ENCODE assay signal across 8 cellular contexts in the genomic region with DNA sequence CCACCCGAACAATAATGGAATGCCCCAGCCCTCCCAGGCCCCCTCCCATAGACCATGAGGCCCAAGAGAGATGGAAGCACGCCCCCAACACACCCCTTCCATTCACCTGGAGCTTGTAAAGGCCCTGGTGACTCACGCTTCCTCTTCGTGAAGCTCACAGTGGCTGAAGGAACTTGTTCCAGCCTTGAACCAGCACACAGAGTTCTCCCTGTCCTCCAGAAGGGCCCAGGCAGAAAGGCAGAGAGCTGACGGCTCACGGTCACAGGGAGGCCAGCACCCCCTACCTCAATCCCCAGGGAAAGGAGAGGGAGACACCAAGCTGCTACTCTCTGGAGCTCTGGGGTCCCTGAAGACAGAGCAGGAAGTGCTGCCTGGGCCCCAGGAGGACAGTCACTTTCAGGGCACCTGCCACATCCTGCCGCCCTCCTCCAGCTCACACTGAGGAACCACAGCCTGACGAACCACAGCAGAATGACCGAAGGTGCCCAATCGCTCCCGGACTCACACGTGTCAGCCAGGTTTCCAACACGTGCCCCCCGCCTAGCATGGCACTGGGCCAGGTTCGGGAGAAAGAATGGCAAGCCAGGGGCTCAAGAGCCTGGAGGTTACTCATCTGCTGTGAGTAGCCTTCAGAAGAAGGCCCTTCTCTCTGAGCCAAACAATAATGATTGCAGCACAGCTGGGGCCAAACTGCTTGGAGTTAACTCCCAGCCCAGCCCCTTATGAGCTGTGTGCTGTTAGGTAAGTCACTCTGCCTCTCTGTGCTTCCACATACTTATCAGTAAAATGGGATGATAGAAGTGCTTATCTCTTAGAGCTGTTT. TPM values are rescaled to one million over a fixed set of nuclear protein-coding genes. Genes with fewer than 3 reads are reported as not detected.
DNase-seq lines count a peak whose midpoint lies in the region; ATAC-seq and TF ChIP-seq lines count a peak whose summit lies in the region.

No MANE protein-coding gene starts in this region.

- peaks cover 31% of the 10 kb centered on the region for H3K4me1 ChIP-seq in DOHH2 (ENCODE audit: control insufficient read depth, low read length)
- no peaks in the 10 kb centered on the region for H3K4me1 ChIP-seq in effector memory CD4-positive, alpha-beta T cell (ENCODE audit: control insufficient read depth, insufficient read depth, low read length, poor library complexity, severe bottlenecking)

- peak overlapping the region; percentile 31; the same call in 1 of the 2 replicates for H3K4me3 ChIP-seq in DOHH2 (ENCODE audit: low read length)
- H3K4me3 ChIP-seq in effector memory CD4-positive, alpha-beta T cell (ENCODE audit: insufficient read depth, low read depth, low read length, poor library complexity, severe bottlenecking) = no peak overlapping the region

- no peaks in the 10 kb centered on the region for H3K79me2 ChIP-seq in DOHH2 (ENCODE audit: control insufficient read depth, low read length)

- H3K27me3 Mint-ChIP-seq in T-helper 17 cell = no peaks in the 10 kb centered on the region

- H3F3A ChIP-seq in DOHH2 (ENCODE audit: control insufficient read depth, insufficient read depth) = no peaks in the 10 kb centered on the region

- ATAC-seq in GM19455 (IDR thresholded peaks at IDR 0.05; ENCODE audit: unreplicated experiment) = peak; percentile 86
- peak; percentile 48 for ATAC-seq in HG03469 (IDR thresholded peaks at IDR 0.05; ENCODE audit: unreplicated experiment)
- ATAC-seq in T-helper 17 cell = peak; percentile 52
- peak; percentile 34 for ATAC-seq in omental fat pad (ENCODE audit: low FRiP score)

- no peaks in the 10 kb centered on the region for H3K9me3 ChIP-seq in DOHH2 (ENCODE audit: control insufficient read depth, insufficient read depth, low read length)
- H3K9me3 ChIP-seq in T-helper 17 cell (ENCODE audit: control insufficient read depth, low read length, poor library complexity, severe bottlenecking) = no peaks in the 10 kb centered on the region
- no peaks in the 10 kb centered on the region for H3K9me3 ChIP-seq in effector memory CD4-positive, alpha-beta T cell (ENCODE audit: control insufficient read depth, low read length)

- no peak overlapping the region for H3K27ac ChIP-seq in DOHH2 (ENCODE audit: low read depth, low read length)
- no peak overlapping the region for H3K27ac ChIP-seq in effector memory CD4-positive, alpha-beta T cell (ENCODE audit: insufficient read depth, low read length, poor library complexity, severe bottlenecking)

- POLR2A ChIA-PET in HEK293T (lab: Yijun Ruan, JAX) = no interaction called here

- H3K27ac Mint-ChIP-seq in T-helper 17 cell = peak overlapping the region; percentile 43

- H3K4me1 Mint-ChIP-seq in T-helper 17 cell = peaks cover 11% of the 10 kb centered on the region

- TF ChIP-seq CTCF in DOHH2 (IDR thresholded peaks at IDR 0.05; ENCODE audit: low read depth, low read length, poor library complexity, severe bottlenecking) = no peak
- no peak for TF ChIP-seq CTCF in omental fat pad (IDR thresholded peaks at IDR 0.05)

- H3K4me3 Mint-ChIP-seq in T-helper 17 cell = no peak overlapping the region

- H4K20me1 ChIP-seq in DOHH2 (ENCODE audit: control insufficient read depth, insufficient read depth, low read depth, low read length) = no peaks in the 10 kb centered on the region

- H3K9me2 ChIP-seq in DOHH2 (replicated peaks; ENCODE audit: control insufficient read depth, low read length) = no peaks in the 10 kb centered on the region

- H3K36me3 ChIP-seq in DOHH2 (ENCODE audit: control insufficient read depth, low read length) = no peaks in the 10 kb centered on the region
- H3K36me3 ChIP-seq in effector memory CD4-positive, alpha-beta T cell (ENCODE audit: control insufficient read depth, insufficient read depth, low read length) = no peaks in the 10 kb centered on the region

- peak overlapping the region; percentile 56 for H3K4me2 ChIP-seq in DOHH2 (ENCODE audit: low read length)

- CTCF ChIA-PET in HEK293T (lab: Yijun Ruan, JAX) = no interaction called here

- DNase-seq in T-helper 17 cell (no peak), omental fat pad (ENCODE audit: low spot score) (no peak), HEK293T (ENCODE audit: extremely low spot score) (no peak), NCI-H82 treated with DMSO at 0.1 percent for 48 hours (lab: John Stamatoyannopoulos, UW; ENCODE audit: unreplicated experiment) (no peak)
- peak in 2 of 3 donors; percentile 6 to 24 for DNase-seq in effector memory CD4-positive, alpha-beta T cell

- H3K27me3 ChIP-seq in DOHH2 (ENCODE audit: control insufficient read depth, low read length) = no peaks in the 10 kb centered on the region
- H3K27me3 ChIP-seq in effector memory CD4-positive, alpha-beta T cell (replicated peaks; ENCODE audit: control insufficient read depth, insufficient read depth, low read length, poor library complexity, severe bottlenecking) = no peaks in the 10 kb centered on the region

- no peaks in the 10 kb centered on the region for H3K36me3 Mint-ChIP-seq in T-helper 17 cell (ENCODE audit: low read depth)

TF ChIP-seq in HEK293T, 16 proteins besides CTCF, POLR2A, EP300 and RAD21:
- TF ChIP-seq FOXM1 (IDR thresholded peaks at IDR 0.05; ENCODE audit: borderline replicate concordance) (no peak), NFRKB (IDR thresholded peaks at IDR 0.05) (no peak), L3MBTL2 (conservative IDR thresholded peaks at IDR 0.05) (no peak), TARDBP (IDR thresholded peaks at IDR 0.05) (no peak), SUZ12 (IDR thresholded peaks at IDR 0.05) (no peak), BHLHE40 (IDR thresholded peaks at IDR 0.05; ENCODE audit: borderline replicate concordance) (no peak), ZNF384 (IDR thresholded peaks at IDR 0.05) (no peak), LEF1 (IDR thresholded peaks at IDR 0.05; ENCODE audit: borderline replicate concordance) (no peak), CTBP1 (IDR thresholded peaks at IDR 0.05; ENCODE audit: borderline replicate concordance) (no peak), HDGF (IDR thresholded peaks at IDR 0.05; ENCODE audit: borderline replicate concordance) (no peak), FOXA1 (IDR thresholded peaks at IDR 0.05) (no peak)
- TF ChIP-seq, protein P1, sequence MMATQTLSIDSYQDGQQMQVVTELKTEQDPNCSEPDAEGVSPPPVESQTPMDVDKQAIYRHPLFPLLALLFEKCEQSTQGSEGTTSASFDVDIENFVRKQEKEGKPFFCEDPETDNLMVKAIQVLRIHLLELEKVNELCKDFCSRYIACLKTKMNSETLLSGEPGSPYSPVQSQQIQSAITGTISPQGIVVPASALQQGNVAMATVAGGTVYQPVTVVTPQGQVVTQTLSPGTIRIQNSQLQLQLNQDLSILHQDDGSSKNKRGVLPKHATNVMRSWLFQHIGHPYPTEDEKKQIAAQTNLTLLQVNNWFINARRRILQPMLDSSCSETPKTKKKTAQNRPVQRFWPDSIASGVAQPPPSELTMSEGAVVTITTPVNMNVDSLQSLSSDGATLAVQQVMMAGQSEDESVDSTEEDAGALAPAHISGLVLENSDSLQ (IDR thresholded peaks at IDR 0.05) = no peak

RNA-seq across cellular contexts. Expression of a gene that starts 52.8 kb away (rescaled TPM):
- 10 to 100 TPM in 1 of 2 donors, 1 to 10 TPM in 1; 9.7 to 13.1 TPM for total RNA-seq in T-helper 17 cell
- 10 to 100 TPM; 28.1 to 42.7 (median 38.3) TPM for total RNA-seq in omental fat pad

Comparison
In these comparisons a context has a peak if more than half of its experiments do, and no peak if none do; other contexts are left out.
1. ATAC-seq: peak in every context shown above with its lines; median percentile 86 in GM19455; 52 in T-helper 17 cell; 48 in HG03469; 34 in omental fat pad.
2. DNase-seq: peak in effector memory CD4-positive, alpha-beta T cell (2 of 3); none in T-helper 17 cell (0 of 3), omental fat pad (single experiment), HEK293T (single experiment) and NCI-H82 treated with DMSO at 0.1 percent for 48 hours (single experiment).